12 cellular contexts compared by ENCODE assay signal in genomic region chr1:234530641-234531040, GRCh38. TPM values are rescaled to one million over a fixed set of nuclear protein-coding genes. Genes with fewer than 3 reads are reported as not detected.
DNase-seq lines count a peak whose midpoint lies in the region; ATAC-seq and TF ChIP-seq lines count a peak whose summit lies in the region.
"Had no signal": no experiment of that assay in that cellular context is flagged by ENCODE, and none has a peak within 500 bp of the region (broad histone marks: within the 10 kb centered on the region; RNA-seq: fewer than 3 reads in every experiment).

No MANE protein-coding gene starts in this region.

- no peak for ATAC-seq in heart right ventricle
- ATAC-seq in Right ventricle myocardium superior (ENCODE audit: poor library complexity): no peak
- ATAC-seq in upper lobe of left lung (ENCODE audit: low FRiP score in 2 of 2): no peak
- ATAC-seq in T-helper 17 cell: no peak
- no peak for ATAC-seq in effector memory CD8-positive, alpha-beta T cell (replicated peaks)

- peak overlapping the region in 9 of 10 donors; percentile 3 to 42 (median 28) for H3K4me3 ChIP-seq in heart right ventricle
- no peak overlapping the region for H3K4me3 ChIP-seq in esophagus (ENCODE audit: low read depth in 1 of 2, low read length in 2 of 2)
- H3K4me3 ChIP-seq in parathyroid adenoma (ENCODE audit: low read depth, low read length): no peak overlapping the region
- no peak overlapping the region for H3K4me3 ChIP-seq in upper lobe of left lung
- H3K4me3 ChIP-seq in PC-9: no peak overlapping the region

- H3K27me3 ChIP-seq in heart right ventricle (no peaks in the 10 kb centered on the region), esophagus (ENCODE audit: control insufficient read depth in 1 of 2, insufficient read depth in 2 of 2, low read length in 2 of 2) (no peaks in the 10 kb centered on the region), parathyroid adenoma (ENCODE audit: control insufficient read depth, insufficient read depth, low read length) (no peaks in the 10 kb centered on the region), upper lobe of left lung (no peaks in the 10 kb centered on the region), PC-9 (ENCODE audit: insufficient read depth, low read depth) (no peaks in the 10 kb centered on the region)

- peaks cover 44% of the 10 kb centered on the region for H3K27me3 Mint-ChIP-seq in T-helper 17 cell
- peaks cover 17 to 54% of the 10 kb centered on the region in 2 donors for H3K27me3 Mint-ChIP-seq in effector memory CD8-positive, alpha-beta T cell

- H3F3A ChIP-seq in PC-9 (ENCODE audit: insufficient read depth, low read depth): peaks cover 38% of the 10 kb centered on the region

- no peaks in the 10 kb centered on the region for H3K9me3 Mint-ChIP-seq in effector memory CD8-positive, alpha-beta T cell
- H3K9me3 Mint-ChIP-seq: activated CD4-positive, alpha-beta T cell treated with anti-CD3 and anti-CD28 coated beads, Interleukin-2, amount 10 ng/mL, durations not matched to agents 7 days and 5 days had no signal

- H3K4me3 Mint-ChIP-seq in T-helper 17 cell: no peak overlapping the region
- no peak overlapping the region for H3K4me3 Mint-ChIP-seq in effector memory CD8-positive, alpha-beta T cell
- H3K4me3 Mint-ChIP-seq: activated CD4-positive, alpha-beta T cell treated with anti-CD3 and anti-CD28 coated beads, Interleukin-2, amount 10 ng/mL, durations not matched to agents 7 days and 5 days had no signal

- intact Hi-C loops in heart right ventricle (cut with DNase I) (loop anchor here in 6 of 10 donors (5.0 to 10.0 kb wide), 10 partner anchors 33 to 457 kb away; no protein-coding TSS in a partner anchor), Right ventricle myocardium superior (cut with DNase I) (loop anchor here (5.0 to 10.0 kb wide), 2 partner anchors 72 to 194 kb away; no protein-coding TSS in a partner anchor), PC-9 (cut with micrococcal nuclease; ENCODE audit: unreplicated experiment) (no loop called here)

- H3K9me2 ChIP-seq in PC-9 (ENCODE audit: insufficient read depth): no peaks in the 10 kb centered on the region

- H3K36me3 ChIP-seq in heart right ventricle (no peaks in the 10 kb centered on the region), esophagus (ENCODE audit: control insufficient read depth in 2 of 2, insufficient read depth in 2 of 2, low read length in 1 of 2) (no peaks in the 10 kb centered on the region), parathyroid adenoma (ENCODE audit: control insufficient read depth, insufficient read depth, low read length) (no peaks in the 10 kb centered on the region), upper lobe of left lung (no peaks in the 10 kb centered on the region), PC-9 (ENCODE audit: low read depth) (no peaks in the 10 kb centered on the region)

- peaks cover 5% of the 10 kb centered on the region for H3K4me1 Mint-ChIP-seq in T-helper 17 cell
- no peaks in the 10 kb centered on the region for H3K4me1 Mint-ChIP-seq in effector memory CD8-positive, alpha-beta T cell (ENCODE audit: low read depth in 2 of 2)

- H3K79me2 ChIP-seq in parathyroid adenoma (no peaks in the 10 kb centered on the region), PC-9 (ENCODE audit: low read depth) (no peaks in the 10 kb centered on the region)

- TF ChIP-seq EP300 in upper lobe of left lung (IDR thresholded peaks at IDR 0.05): no peak

- H4K20me1 ChIP-seq in PC-9 (ENCODE audit: insufficient read depth): no peaks in the 10 kb centered on the region

- DNase-seq in heart right ventricle (no peak), Right ventricle myocardium superior (no peak), upper lobe of left lung (no peak), T-helper 17 cell (no peak), PC-9 (no peak)
- DNase-seq in effector memory CD8-positive, alpha-beta T cell: no peak
- DNase-seq: activated CD4-positive, alpha-beta T cell treated with anti-CD3 and anti-CD28 coated beads, Interleukin-2, amount 10 ng/mL, durations not matched to agents 7 days and 5 days; cerebellar nuclear complex; MM.1S; T-helper 1 cell had no signal

- H3K4me2 ChIP-seq in parathyroid adenoma (ENCODE audit: low read length): no peak overlapping the region
- H3K4me2 ChIP-seq in PC-9: no peak overlapping the region

- H3K4me1 ChIP-seq in heart right ventricle: peaks cover 45 to 92% (median 83%) of the 10 kb centered on the region in 9 donors
- H3K4me1 ChIP-seq in esophagus (ENCODE audit: control insufficient read depth in 2 of 2, insufficient read depth in 2 of 2, low read length in 1 of 2): peaks cover 10 to 14% of the 10 kb centered on the region in 2 donors
- H3K4me1 ChIP-seq in parathyroid adenoma: peaks cover 14% of the 10 kb centered on the region
- H3K4me1 ChIP-seq in upper lobe of left lung: peaks cover 52 to 76% (median 67%) of the 10 kb centered on the region in 4 donors
- peaks cover 53% of the 10 kb centered on the region for H3K4me1 ChIP-seq in PC-9 (replicated peaks; ENCODE audit: insufficient read depth)

- POLR2A ChIA-PET in PC-9 (lab: Charles Lee; ENCODE audit: unreplicated experiment): no interaction called here

- no TSS peak for BruUV-seq in PC-9 (replicated peaks; lab: Mats Ljungman, UMichigan)

- H3K27ac ChIP-seq in heart right ventricle (peak overlapping the region; percentile 94 to 99 (median 98)), esophagus (ENCODE audit: low read depth in 2 of 2, low read length in 1 of 2) (peak overlapping the region; percentile 97 to 100), parathyroid adenoma (peak overlapping the region; percentile 81), upper lobe of left lung (peak overlapping the region; percentile 90 to 95 (median 91)), PC-9 (no peak overlapping the region)

- CTCF ChIA-PET in PC-9 (lab: Charles Lee): no interaction called here

- H2AFZ ChIP-seq in parathyroid adenoma: no peak overlapping the region
- H2AFZ ChIP-seq in PC-9: no peak overlapping the region

- no peak for TF ChIP-seq CTCF in heart right ventricle (IDR thresholded peaks at IDR 0.05)
- no peak for TF ChIP-seq CTCF in parathyroid adenoma (IDR thresholded peaks at IDR 0.05)
- no peak for TF ChIP-seq CTCF in upper lobe of left lung (IDR thresholded peaks at IDR 0.05)
- no peak for TF ChIP-seq CTCF in PC-9 (conservative IDR thresholded peaks at IDR 0.05)

- no peak overlapping the region for H3K9ac ChIP-seq in parathyroid adenoma

- no peak for TF ChIP-seq POLR2A in upper lobe of left lung (IDR thresholded peaks at IDR 0.05)

- H3K27ac Mint-ChIP-seq in T-helper 17 cell: no peak overlapping the region
- no peak overlapping the region for H3K27ac Mint-ChIP-seq in effector memory CD8-positive, alpha-beta T cell
- H3K27ac Mint-ChIP-seq: activated CD4-positive, alpha-beta T cell treated with anti-CD3 and anti-CD28 coated beads, Interleukin-2, amount 10 ng/mL, durations not matched to agents 7 days and 5 days had no signal

- peaks cover 2% of the 10 kb centered on the region for H3K36me3 Mint-ChIP-seq in T-helper 17 cell (ENCODE audit: low read depth)
- no peaks in the 10 kb centered on the region for H3K36me3 Mint-ChIP-seq in effector memory CD8-positive, alpha-beta T cell (ENCODE audit: insufficient read depth)

- whole genome bisulfite sequencing in heart right ventricle, 2 donors: 61 to 68% methylated on average over 10 of the region's 10 CpGs
- WGBS in esophagus, 2 donors: 76 to 83% methylated on average over 10 of the region's 10 CpGs
- WGBS in upper lobe of left lung, 2 donors: 91 to 96% methylated on average over 10 of the region's 10 CpGs

- no peaks in the 10 kb centered on the region for H3K9me3 ChIP-seq in heart right ventricle
- H3K9me3 ChIP-seq in esophagus (ENCODE audit: control insufficient read depth in 2 of 2, insufficient read depth in 1 of 2, low read depth in 1 of 2, low read length in 1 of 2): no peaks in the 10 kb centered on the region
- H3K9me3 ChIP-seq in parathyroid adenoma (ENCODE audit: control insufficient read depth, low read length): no peaks in the 10 kb centered on the region
- no peaks in the 10 kb centered on the region for H3K9me3 ChIP-seq in upper lobe of left lung
- H3K9me3 ChIP-seq in T-helper 17 cell (ENCODE audit: control insufficient read depth, low read length, poor library complexity, severe bottlenecking): no peaks in the 10 kb centered on the region
- H3K9me3 ChIP-seq in PC-9 (ENCODE audit: insufficient read depth, low read depth): no peaks in the 10 kb centered on the region; the same call in 1 of the 2 replicates

RNA-seq across cellular contexts. Expression of gene TARBP1, which starts 51.7 kb away (rescaled TPM):
- total RNA-seq in heart right ventricle (10 to 100 TPM in 3 of 10 donors, 1 to 10 TPM in 7; 6.9 to 11.7 (median 9.0) TPM), Right ventricle myocardium superior (9.2 TPM), upper lobe of left lung (10 to 100 TPM; 17.6 to 51.2 (median 25.8) TPM), T-helper 17 cell (10 to 100 TPM; 31.7 to 33.8 TPM), PC-9 (2021) (47.3 and 61.1 TPM in 2 replicates)
- polyA plus RNA-seq in heart right ventricle (10 to 100 TPM in 1 of 2 donors, 1 to 10 TPM in 1; 4.6 to 49.9 TPM), esophagus (10 to 100 TPM; 16.8 to 32.5 TPM)

Comparison
In these comparisons a context has a peak if more than half of its experiments do, and no peak if none do; other contexts are left out.
1. H3K4me3 ChIP-seq: peak in heart right ventricle (9 of 10); none in esophagus (0 of 2), parathyroid adenoma (single experiment), upper lobe of left lung (0 of 4) and PC-9 (single experiment).